In genomic region chr17:80948961-80949450, GRCh38 we compare ENCODE assay signal across 17 cellular contexts. TPM values are rescaled to one million over a fixed set of nuclear protein-coding genes. Genes with fewer than 3 reads are reported as not detected.
DNase-seq lines count a peak whose midpoint lies in the region; ATAC-seq and TF ChIP-seq lines count a peak whose summit lies in the region.
"Had no signal": no experiment of that assay in that cellular context is flagged by ENCODE, and none has a peak within 500 bp of the region (broad histone marks: within the 10 kb centered on the region; RNA-seq: fewer than 3 reads in every experiment).

No MANE protein-coding gene starts in this region.

- H3K18ac ChIP-seq in trophoblast cell (ENCODE audit: low read length), result no peak overlapping the region

- H3K14ac ChIP-seq in trophoblast cell (ENCODE audit: low read length), result no peak overlapping the region

- no peak overlapping the region for H2BK12ac ChIP-seq in trophoblast cell (ENCODE audit: low read length)

- no peak for ATAC-seq in left colon
- ATAC-seq: naive thymus-derived CD4-positive, alpha-beta T cell had no signal

- no peak for TF ChIP-seq CTCF in tibial artery (IDR thresholded peaks at IDR 0.05)

- peak overlapping the region; percentile 70 to 81 for H3K27ac ChIP-seq in tibial artery
- no peak overlapping the region for H3K27ac ChIP-seq in trophoblast cell (ENCODE audit: low read depth, low read length)
- H3K27ac ChIP-seq: A549, KMS-11, prostate gland had no signal

- H3K9me3 ChIP-seq in tibial artery (no peaks in the 10 kb centered on the region), trophoblast cell (ENCODE audit: insufficient read depth, low read depth, low read length) (peaks cover 3% of the 10 kb centered on the region)
- H3K9me3 ChIP-seq: A549, prostate gland had no signal

- WGBS in trophoblast cell (ENCODE audit: extremely low coverage, insufficient coverage, insufficient read length), result no CpG with 5 or more reads among the region's 16 CpGs

- no peak overlapping the region for H3K23ac ChIP-seq in trophoblast cell (ENCODE audit: low read length)

- no peak overlapping the region for H3K4ac ChIP-seq in trophoblast cell (ENCODE audit: low read depth, low read length)

- H3K27me3 ChIP-seq in tibial artery (no peaks in the 10 kb centered on the region), trophoblast cell (ENCODE audit: insufficient read depth, low read length) (no peaks in the 10 kb centered on the region)

- no peaks in the 10 kb centered on the region for H3K79me2 ChIP-seq in trophoblast cell (ENCODE audit: control insufficient read depth, insufficient read depth, low read length, poor library complexity)

- no peak overlapping the region for H4K8ac ChIP-seq in trophoblast cell (ENCODE audit: low read depth, low read length)

- no peak overlapping the region for H2AK5ac ChIP-seq in trophoblast cell (ENCODE audit: low read length)

- no peak overlapping the region for H2AFZ ChIP-seq in trophoblast cell (ENCODE audit: insufficient read depth, low read length, poor library complexity)

- no peak overlapping the region for H3K4me2 ChIP-seq in trophoblast cell (ENCODE audit: low read length)
- H3K4me2 ChIP-seq: A549, KMS-11 had no signal

- H3K9ac ChIP-seq in trophoblast cell (ENCODE audit: low read length), result no peak overlapping the region
- H3K9ac ChIP-seq: KMS-11 had no signal

- H3K4me1 ChIP-seq in tibial artery (peaks cover 0 to 33% (median 25%) of the 10 kb centered on the region in 4 donors), trophoblast cell (ENCODE audit: control insufficient read depth in 1 of 2, insufficient read depth in 2 of 2, low read length in 2 of 2) (no peaks in the 10 kb centered on the region)
- H3K4me1 ChIP-seq: A549, prostate gland had no signal

- peak overlapping the region; percentile 5 to 20 for H3K4me3 ChIP-seq in tibial artery
- no peak overlapping the region for H3K4me3 ChIP-seq in trophoblast cell (ENCODE audit: low read depth, low read length)
- H3K4me3 ChIP-seq: A549, prostate gland had no signal

- no peak overlapping the region for H4K91ac ChIP-seq in trophoblast cell (ENCODE audit: low read depth, low read length)

- peak; percentile 60 for DNase-seq in activated effector memory CD4-positive, alpha-beta T cell treated with anti-CD3 and anti-CD28 coated beads, Interleukin-2, amount 50 U/mL, for 16 hours
- DNase-seq in activated effector memory CD4-positive, alpha-beta T cell treated with Interleukin-2 at 50 U/mL for 16 hours, result no peak
- DNase-seq in astrocyte of the hippocampus (ENCODE audit: low read depth, low spot score), result peak; percentile 53
- DNase-seq in left colon, result peak; percentile 6 to 14
- peak in 1 of 2 donors; percentile 78 for DNase-seq in tibial artery
- no peak for DNase-seq in SKM-1 (lab: John Stamatoyannopoulos, UW; ENCODE audit: unreplicated experiment)
- DNase-seq in trophoblast cell, result no peak
- DNase-seq in NCI-H345 (lab: John Stamatoyannopoulos, UW), result no peak
- DNase-seq: activated CD4-positive, alpha-beta T cell treated with anti-CD3 and anti-CD28 coated beads for 4 hours; CD4-positive, alpha-beta memory T cell; naive thymus-derived CD4-positive, alpha-beta T cell; NCI-H1092 treated with DMSO at 0.1 percent for 48 hours; NCI-H2171 treated with DMSO at 0.1 percent for 48 hours; T-helper 9 cell had no signal

- H4K12ac ChIP-seq in trophoblast cell (ENCODE audit: low read depth, low read length), result no peak overlapping the region

- intact Hi-C loops in left colon (cut with DNase I, micrococcal nuclease), result no loop called here
- intact Hi-C loops in tibial artery (cut with DNase I; ENCODE audit: low total_unique reads), result no loop called here

- H2BK5ac ChIP-seq in trophoblast cell (ENCODE audit: low read depth, low read length, poor library complexity), result no peak overlapping the region

- H3K79me1 ChIP-seq in trophoblast cell (ENCODE audit: low read length), result no peaks in the 10 kb centered on the region

- peaks cover 0 to 67% (median 22%) of the 10 kb centered on the region in 3 donors for H3K36me3 ChIP-seq in tibial artery
- H3K36me3 ChIP-seq in trophoblast cell (ENCODE audit: control insufficient read depth in 1 of 2, insufficient read depth in 2 of 2, low read length in 2 of 2), result peaks cover 24 to 37% of the 10 kb centered on the region in 2 experiments
- H3K36me3 ChIP-seq: prostate gland had no signal

- no peak overlapping the region for H2BK120ac ChIP-seq in trophoblast cell (ENCODE audit: insufficient read depth, low read length, poor library complexity)

RNA-seq across cellular contexts. Expression of gene CHMP6, which starts 42.6 kb away (rescaled TPM):
- total RNA-seq in left colon, result 10 to 100 TPM; 37.2 to 39.5 TPM
- polyA plus RNA-seq in trophoblast cell (2013), result 10.3 and 10.7 TPM in 2 replicates

Comparison
In these comparisons a context has a peak if more than half of its experiments do, and no peak if none do; other contexts are left out.
1. DNase-seq: peak in activated effector memory CD4-positive, alpha-beta T cell treated with anti-CD3 and anti-CD28 coated beads, Interleukin-2, amount 50 U/mL, for 16 hours (single experiment), astrocyte of the hippocampus (single experiment) and left colon (2 of 2); none in activated effector memory CD4-positive, alpha-beta T cell treated with Interleukin-2 at 50 U/mL for 16 hours (single experiment), SKM-1 (single experiment), trophoblast cell (0 of 2) and NCI-H345 (single experiment).